ENCODE assay signal across 10 cellular contexts in genomic region chr13:99505814-99506269, GRCh38. TPM values are rescaled to one million over a fixed set of nuclear protein-coding genes. Genes with fewer than 3 reads are reported as not detected.
DNase-seq lines count a peak whose midpoint lies in the region; ATAC-seq, FAIRE-seq and TF ChIP-seq lines count a peak whose summit lies in the region.
"Had no signal": no experiment of that assay in that cellular context is flagged by ENCODE, and none has a peak within 500 bp of the region (broad histone marks: within the 10 kb centered on the region; RNA-seq: fewer than 3 reads in every experiment).

No MANE protein-coding gene starts in this region.

- ATAC-seq in heart right ventricle = no peak
- ATAC-seq in foreskin keratinocyte = no peak
- ATAC-seq in upper lobe of right lung = no peak
- ATAC-seq in GM19035 (IDR thresholded peaks at IDR 0.05; ENCODE audit: unreplicated experiment) = no peak
- no peak for ATAC-seq in left lung

- peak in 7 of 9 donors; percentile 20 to 50 (median 33) for TF ChIP-seq CTCF in heart right ventricle (IDR thresholded peaks at IDR 0.05)
- TF ChIP-seq CTCF in right atrium auricular region (IDR thresholded peaks at IDR 0.05) = peak in 1 of 2 donors; percentile 62
- TF ChIP-seq CTCF in foreskin keratinocyte (conservative IDR thresholded peaks at IDR 0.05) = peak; percentile 60
- TF ChIP-seq CTCF in upper lobe of right lung (IDR thresholded peaks at IDR 0.05) = peak; percentile 38
- peak in 1 of 2 donors; percentile 31 for TF ChIP-seq CTCF in left lung (IDR thresholded peaks at IDR 0.05)

- H3K4me3 ChIP-seq in heart right ventricle = peak overlapping the region in 1 of 10 donors; percentile 6
- no peak overlapping the region for H3K4me3 ChIP-seq in right atrium auricular region
- H3K4me3 ChIP-seq in SK-N-MC = no peak overlapping the region
- no peak overlapping the region for H3K4me3 ChIP-seq in upper lobe of right lung
- H3K4me3 ChIP-seq in left lung = no peak overlapping the region

- intact Hi-C loops in heart right ventricle (cut with DNase I) (loop anchor here in 2 of 10 donors (5.0 kb wide), 1 partner anchor 64 kb away; no protein-coding TSS in a partner anchor), upper lobe of right lung (cut with DNase I) (no loop called here), left lung (cut with DNase I) (no loop called here)

- no peak for TF ChIP-seq POLR2A in GM12891 (IDR thresholded peaks at IDR 0.05; ENCODE audit: low read depth, low read length)

- H3K27ac ChIP-seq in heart right ventricle = peak overlapping the region in 2 of 10 donors; percentile 5 to 28
- no peak overlapping the region for H3K27ac ChIP-seq in right atrium auricular region
- H3K27ac ChIP-seq in SK-N-MC = no peak overlapping the region
- H3K27ac ChIP-seq in foreskin keratinocyte = no peak overlapping the region
- no peak overlapping the region for H3K27ac ChIP-seq in upper lobe of right lung
- peak overlapping the region in 1 of 2 donors; percentile 75 for H3K27ac ChIP-seq in left lung

- FAIRE-seq in GM12891 (lab: Jason Lieb, UNC) = no peak

- H3K27me3 ChIP-seq in heart right ventricle = no peaks in the 10 kb centered on the region
- no peaks in the 10 kb centered on the region for H3K27me3 ChIP-seq in right atrium auricular region
- no peaks in the 10 kb centered on the region for H3K27me3 ChIP-seq in foreskin keratinocyte
- H3K27me3 ChIP-seq in upper lobe of right lung = no peaks in the 10 kb centered on the region
- no peaks in the 10 kb centered on the region for H3K27me3 ChIP-seq in left lung

- H3K4me1 ChIP-seq in heart right ventricle (peaks cover 0 to 88% (median 59%) of the 10 kb centered on the region in 9 donors), right atrium auricular region (peaks cover 0 to 47% of the 10 kb centered on the region in 2 donors), foreskin keratinocyte (peaks cover 18% of the 10 kb centered on the region), upper lobe of right lung (peaks cover 57% of the 10 kb centered on the region), left lung (peaks cover 34 to 68% of the 10 kb centered on the region in 2 donors)

- 28 to 37% methylated on average over 2 of the region's 2 CpGs for WGBS in heart right ventricle, 2 donors

- H3K9ac ChIP-seq in SK-N-MC (ENCODE audit: insufficient read length) = peak overlapping the region; percentile 9

- no peak for DNase-seq in heart right ventricle
- no peak for DNase-seq in right atrium auricular region (ENCODE audit: low spot score)
- DNase-seq in SK-N-MC (ENCODE audit: low read depth, low spot score) = no peak
- no peak for DNase-seq in foreskin keratinocyte
- no peak for DNase-seq in upper lobe of right lung
- DNase-seq in GM12891 (ENCODE audit: insufficient read length, low spot score) = no peak
- no peak for DNase-seq in left lung
- DNase-seq: activated CD4-positive, alpha-beta T cell treated with anti-CD3 and anti-CD28 coated beads, Interleukin-2, amount 50 U/mL, for 4 hours; left colon had no signal

- H3K36me3 ChIP-seq in heart right ventricle (peaks cover 0 to 20% (median 5%) of the 10 kb centered on the region in 9 donors), right atrium auricular region (no peaks in the 10 kb centered on the region), SK-N-MC (ENCODE audit: insufficient read depth, low read length) (peaks cover 34% of the 10 kb centered on the region), upper lobe of right lung (peaks cover 9% of the 10 kb centered on the region), left lung (peaks cover 0 to 5% of the 10 kb centered on the region in 2 donors)

- H3K9me3 ChIP-seq in heart right ventricle (peaks cover 0 to 13% (median 0%) of the 10 kb centered on the region in 11 donors), right atrium auricular region (peaks cover 0 to 4% of the 10 kb centered on the region in 2 donors), SK-N-MC (ENCODE audit: low read depth, low read length) (peaks cover 10% of the 10 kb centered on the region; the same call in 1 of the 2 replicates), upper lobe of right lung (no peaks in the 10 kb centered on the region), left lung (peaks cover 0 to 4% of the 10 kb centered on the region in 2 donors)

TF ChIP-seq in GM12891, 5 proteins besides CTCF, POLR2A, EP300 and RAD21:
- no peak for TF ChIP-seq PAX5 (IDR thresholded peaks at IDR 0.05; ENCODE audit: insufficient read depth, low read length, severe bottlenecking)

RNA-seq across cellular contexts. Expression of gene TM9SF2, which starts 4.6 kb away (rescaled TPM):
- total RNA-seq in heart right ventricle (10 to 100 TPM; 51.7 to 78.8 (median 62.8) TPM), right atrium auricular region (10 to 100 TPM; 60.6 to 70.2 TPM), foreskin keratinocyte (96.6 and 121 TPM in 2 replicates), upper lobe of right lung (132 TPM), left lung (100 to 1,000 TPM; 150 to 155 TPM)
- polyA plus RNA-seq in heart right ventricle (10 to 100 TPM; 27.9 to 53.0 TPM), foreskin keratinocyte (51.5 and 52.5 TPM in 2 replicates)
- 32.3 TPM for polyA plus RNA-seq in GM12891 (2012; ENCODE audit: low read depth, missing spikeins)
